Comparison of ENCODE assay signal across 9 cellular contexts in the genomic region with DNA sequence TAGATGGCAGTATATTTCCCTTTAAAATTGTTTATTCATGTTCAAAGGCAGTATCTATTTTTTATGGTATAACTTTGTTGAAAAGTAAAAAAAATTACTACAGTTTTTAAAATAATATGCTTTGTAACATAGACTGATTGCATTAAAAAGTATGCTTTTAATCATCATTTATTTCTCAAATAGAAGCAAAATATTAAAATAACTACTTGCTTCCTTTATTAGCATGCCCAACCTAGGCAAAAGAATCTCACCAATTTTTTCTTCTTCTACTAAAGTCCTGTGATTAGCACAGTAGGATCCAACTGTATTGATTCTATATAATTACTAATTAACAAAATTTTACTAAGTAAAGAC.
DNase-seq lines count a peak whose midpoint lies in the region; ATAC-seq and TF ChIP-seq lines count a peak whose summit lies in the region.
"Had no signal": no experiment of that assay in that cellular context is flagged by ENCODE, and none has a peak within 500 bp of the region (broad histone marks: within the 10 kb centered on the region; RNA-seq: fewer than 3 reads in every experiment).

No MANE protein-coding gene starts in this region.

- peak overlapping the region; percentile 38 to 66 for H3K27ac ChIP-seq in right atrium auricular region
- no peak overlapping the region for H3K27ac ChIP-seq in vagina

- peak overlapping the region in 4 of 5 experiments; percentile 84 to 96 (median 93) for H3K27ac Mint-ChIP-seq in brain

- H3K36me3 ChIP-seq in right atrium auricular region (no peaks in the 10 kb centered on the region), mucosa of descending colon (ENCODE audit: low read depth) (no peaks in the 10 kb centered on the region), vagina (no peaks in the 10 kb centered on the region)

- H3K9me3 ChIP-seq in right atrium auricular region, result no peaks in the 10 kb centered on the region
- H3K9me3 ChIP-seq in mucosa of descending colon, result no peaks in the 10 kb centered on the region
- H3K9me3 ChIP-seq in vagina, result no peaks in the 10 kb centered on the region

- TF ChIP-seq POLR2A in vagina (IDR thresholded peaks at IDR 0.05), result no peak

- intact Hi-C loops in Right ventricle myocardium superior (cut with DNase I), result no loop called here
- intact Hi-C loops in mucosa of descending colon (cut with DNase I, micrococcal nuclease), result loop anchor here in 1 of 2 donors (5.0 kb wide), 1 partner anchor 666 kb away; a partner anchor contains a TSS
- intact Hi-C loops in vagina (cut with DNase I), result no loop called here

- H3K4me1 ChIP-seq in right atrium auricular region, result no peaks in the 10 kb centered on the region
- peaks cover 3% of the 10 kb centered on the region for H3K4me1 ChIP-seq in mucosa of descending colon (ENCODE audit: low read depth)
- peaks cover 15% of the 10 kb centered on the region for H3K4me1 ChIP-seq in vagina

- no peak for DNase-seq in right atrium auricular region (ENCODE audit: low spot score)
- DNase-seq in Right ventricle myocardium superior, result no peak
- no peak for DNase-seq in mucosa of descending colon
- no peak for DNase-seq in vagina (ENCODE audit: extremely low spot score in 2 of 2)
- DNase-seq in C1 segment of cervical spinal cord (lab: John Stamatoyannopoulos, UW), result no peak
- DNase-seq in G401 (ENCODE audit: low spot score), result no peak

- TF ChIP-seq CTCF in right atrium auricular region (IDR thresholded peaks at IDR 0.05) (no peak), brain (conservative IDR thresholded peaks at IDR 0.05) (peak in 1 of 2 experiments; percentile 66), mucosa of descending colon (IDR thresholded peaks at IDR 0.05) (no peak), vagina (IDR thresholded peaks at IDR 0.05) (no peak)

- H3K36me3 Mint-ChIP-seq in brain, result no peaks in the 10 kb centered on the region

- peaks cover 4% of the 10 kb centered on the region for H3K27me3 Mint-ChIP-seq in brain

- H3K4me1 Mint-ChIP-seq in brain, result peaks cover 13% of the 10 kb centered on the region

- in situ Hi-C loops in G401 (cut with HindIII; ENCODE audit: low sequenced_read_pairs), result no loop called here

- H3K27me3 ChIP-seq in right atrium auricular region, result no peaks in the 10 kb centered on the region
- no peaks in the 10 kb centered on the region for H3K27me3 ChIP-seq in vagina
- H3K27me3 ChIP-seq: hepatocyte had no signal

- ATAC-seq in Right ventricle myocardium superior (ENCODE audit: poor library complexity) (no peak), mucosa of descending colon (no peak), HG03280 (IDR thresholded peaks at IDR 0.05; ENCODE audit: unreplicated experiment) (no peak)

- H3K9me3 Mint-ChIP-seq in brain, result peaks cover 6 to 28% (median 10%) of the 10 kb centered on the region in 5 experiments

- H3K4me3 ChIP-seq in right atrium auricular region (peak overlapping the region; percentile 44 to 61), mucosa of descending colon (peak overlapping the region; percentile 15), vagina (peak overlapping the region; percentile 59 to 66)

- peak overlapping the region; percentile 88 to 94 (median 93) for H3K4me3 Mint-ChIP-seq in brain
